2 cellular contexts compared by ENCODE assay signal in genomic region chr15:95637234-95637633, GRCh38.
A peak's percentile ranks its signal among the peaks of the same experiment; 100 is the strongest.
DNase-seq lines count a peak whose midpoint lies in the region; ATAC-seq, FAIRE-seq and TF ChIP-seq lines count a peak whose summit lies in the region.
"Not testable (repeated sequence)": the region's sequence is repeated elsewhere in the genome, so short reads cannot be mapped to it uniquely, and the experiment has no call there.

No MANE protein-coding gene starts in this region.

- intact Hi-C loops in K562 (cut with micrococcal nuclease): not testable (repeated sequence)

- H3K4me3 ChIP-seq in HEK293 (ENCODE audit: low read depth, low read length); K562: not testable (repeated sequence)

- H3K36me3 ChIP-seq in HEK293 (ENCODE audit: control insufficient read depth in 2 of 2, insufficient read depth in 1 of 2, low read length in 2 of 2): not testable (repeated sequence)
- peaks cover 27% of the 10 kb centered on the region; the same call in 2 of the 3 replicates for H3K36me3 ChIP-seq in K562 (ENCODE audit: control insufficient read depth, insufficient read depth, low read length)

- TF ChIP-seq EP300 in K562 (IDR thresholded peaks at IDR 0.05; ENCODE audit: low read length): not testable (repeated sequence)

- in situ Hi-C loops in K562 (cut with MboI): not testable (repeated sequence)

- H4K20me1 ChIP-seq in K562 (replicated peaks; ENCODE audit: control insufficient read depth, insufficient read depth, low read length): not testable (repeated sequence)

- not testable (repeated sequence) for H3K4me1 ChIP-seq in HEK293 (ENCODE audit: control insufficient read depth, insufficient read depth, low read length)
- H3K4me1 ChIP-seq in K562 (replicated peaks in 1 of 2; ENCODE audit: control insufficient read depth in 2 of 2, insufficient read depth in 2 of 2, low read length in 2 of 2): peaks cover 5 to 39% of the 10 kb centered on the region in 2 experiments; a peak in 3 of 5 replicates

- DNase-seq in K562 (ENCODE audit: extremely low read depth in 1 of 4, low spot score in 3 of 4): not testable (repeated sequence)

- H3K9ac ChIP-seq in K562 (ENCODE audit: insufficient read depth in 1 of 2, low read depth in 2 of 2, low read length in 2 of 2): not testable (repeated sequence)

- not testable (repeated sequence) for H3K4me2 ChIP-seq in K562 (ENCODE audit: insufficient read depth, low read length)

- TF ChIP-seq POLR2A in K562 (conservative IDR thresholded peaks at IDR 0.05): not testable (repeated sequence)

- H3K9me1 ChIP-seq in K562 (ENCODE audit: control insufficient read depth, insufficient read depth, low read length): not testable (repeated sequence)

- POLR2A ChIA-PET in HEK293 (lab: Yijun Ruan, JAX): not testable (repeated sequence)
- POLR2A ChIA-PET in K562 (lab: Yijun Ruan, JAX): interaction anchor here (0.8 to 8.6 kb wide), 3 partner anchors 10 to 15 kb away, joined by 3 to 56 read pairs (median 4); no protein-coding TSS in a partner anchor

- FAIRE-seq in K562 (lab: Jason Lieb, UNC): not testable (repeated sequence)

- not testable (repeated sequence) for H3K9me3 ChIP-seq in HEK293 (ENCODE audit: control insufficient read depth, insufficient read depth, low read depth, low read length); K562 (replicated peaks; ENCODE audit: control insufficient read depth, insufficient read depth, low read depth, low read length)

- CTCF ChIA-PET in HEK293 (lab: Yijun Ruan, JAX): interaction anchor here (0.5 to 0.7 kb wide), 2 partner anchors 50 to 188 kb away, joined by 3 read pairs; no protein-coding TSS in a partner anchor
- CTCF ChIA-PET in K562 (lab: Yijun Ruan, JAX; ENCODE audit: low intra/inter-chr PET ratio): not testable (repeated sequence)

- not testable (repeated sequence) for H2AFZ ChIP-seq in K562 (ENCODE audit: low read depth, low read length)

- ATAC-seq in K562: not testable (repeated sequence)

- peaks cover 55% of the 10 kb centered on the region for H3K79me2 ChIP-seq in K562 (ENCODE audit: control insufficient read depth, insufficient read depth, low read length)

- H3K27me3 ChIP-seq in K562 (ENCODE audit: control insufficient read depth in 2 of 2, insufficient read depth in 2 of 2, low read length in 2 of 2): not testable (repeated sequence)

- not testable (repeated sequence) for H3K27ac ChIP-seq in HEK293 (ENCODE audit: extremely low read depth, low read depth, low read length); K562 (ENCODE audit: extremely low read depth, low read depth, low read length)

- 55% methylated on average over 2 of the region's 3 CpGs for WGBS in K562 (ENCODE audit: insufficient coverage, low coverage, missing lambda C conversion rate)

- not testable (repeated sequence) for TF ChIP-seq RAD21 in K562 (CRISPR knock-in tag; conservative IDR thresholded peaks at IDR 0.05 in 1 of 2, IDR thresholded peaks at IDR 0.05 in 1 of 2)

- BruUV-seq in K562 (replicated peaks; lab: Mats Ljungman, UMichigan): not testable (repeated sequence)

- TF ChIP-seq CTCF in HEK293 (tag by site-specific recombination; IDR thresholded peaks at IDR 0.05); K562 (IDR thresholded peaks at IDR 0.05 in 2 of 3, conservative IDR thresholded peaks at IDR 0.05 in 1 of 3; ENCODE audit: insufficient read depth in 2 of 3, low read depth in 1 of 3, low read length in 3 of 3): not testable (repeated sequence)

TF ChIP-seq in HEK293, 187 proteins besides CTCF, POLR2A, EP300 and RAD21:
- peak; percentile 78; the same call in 1 of the 2 replicates for TF ChIP-seq ZNF146 (tag by site-specific recombination; IDR thresholded peaks at IDR 0.05)

TF ChIP-seq in K562, 482 proteins besides CTCF, POLR2A, EP300 and RAD21:
- TF ChIP-seq ZNF146 (CRISPR knock-in tag; IDR thresholded peaks at IDR 0.05; ENCODE audit: unreplicated experiment): peak; percentile 84
- TF ChIP-seq RBM25 (IDR thresholded peaks at IDR 0.05; ENCODE audit: low read depth, low read length, severe bottlenecking): peak; percentile 36
- TF ChIP-seq, protein P1, sequence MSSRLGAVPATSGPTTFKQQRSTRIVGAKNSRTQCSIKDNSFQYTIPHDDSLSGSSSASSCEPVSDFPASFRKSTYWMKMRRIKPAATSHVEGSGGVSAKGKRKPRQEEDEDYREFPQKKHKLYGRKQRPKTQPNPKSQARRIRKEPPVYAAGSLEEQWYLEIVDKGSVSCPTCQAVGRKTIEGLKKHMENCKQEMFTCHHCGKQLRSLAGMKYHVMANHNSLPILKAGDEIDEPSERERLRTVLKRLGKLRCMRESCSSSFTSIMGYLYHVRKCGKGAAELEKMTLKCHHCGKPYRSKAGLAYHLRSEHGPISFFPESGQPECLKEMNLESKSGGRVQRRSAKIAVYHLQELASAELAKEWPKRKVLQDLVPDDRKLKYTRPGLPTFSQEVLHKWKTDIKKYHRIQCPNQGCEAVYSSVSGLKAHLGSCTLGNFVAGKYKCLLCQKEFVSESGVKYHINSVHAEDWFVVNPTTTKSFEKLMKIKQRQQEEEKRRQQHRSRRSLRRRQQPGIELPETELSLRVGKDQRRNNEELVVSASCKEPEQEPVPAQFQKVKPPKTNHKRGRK (tag; IDR thresholded peaks at IDR 0.05): peak; percentile 45; the same call in 1 of the 2 replicates
- peak; percentile 65 to 80; a peak in 3 of 4 replicates for TF ChIP-seq KDM1A (IDR thresholded peaks at IDR 0.05)
- TF ChIP-seq BCOR (IDR thresholded peaks at IDR 0.05): peak; percentile 84
- 0 out of 2 replicates have a peak, but pooled peaks have one; percentile 31 for TF ChIP-seq CHAMP1 (IDR thresholded peaks at IDR 0.05)
- 0 out of 2 replicates have a peak, but pooled peaks have one; percentile 48 for TF ChIP-seq SMARCA5 (IDR thresholded peaks at IDR 0.05)
- TF ChIP-seq HDAC2 (IDR thresholded peaks at IDR 0.05): peak; percentile 75
